Comparison of ENCODE assay signal across 1 cellular context in the genomic region with DNA sequence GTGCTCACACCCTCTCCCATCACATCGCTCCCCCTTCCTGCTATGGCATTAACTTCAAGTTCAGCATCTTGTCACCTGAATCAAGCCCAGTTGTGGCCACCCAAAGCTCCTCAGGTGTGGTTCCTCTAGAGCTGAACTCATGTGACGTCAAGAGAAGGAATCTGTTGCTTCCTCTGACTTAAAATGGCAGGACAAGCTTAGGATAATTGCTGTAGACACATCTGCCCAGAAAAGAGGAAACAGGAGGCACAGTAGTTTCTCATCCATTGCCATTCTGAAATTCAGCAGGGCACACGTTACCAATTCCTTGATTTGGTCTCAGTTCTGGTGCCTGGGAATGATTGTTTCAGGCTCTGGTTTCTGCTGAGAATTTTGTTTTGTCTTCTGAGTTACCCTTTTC.
TF ChIP-seq lines count a peak whose summit lies in the region.

No MANE protein-coding gene starts in this region.

TF ChIP-seq in GM23338, 12 proteins besides CTCF, POLR2A, EP300 and RAD21 (continued from another document):
- TF ChIP-seq, protein P1, sequence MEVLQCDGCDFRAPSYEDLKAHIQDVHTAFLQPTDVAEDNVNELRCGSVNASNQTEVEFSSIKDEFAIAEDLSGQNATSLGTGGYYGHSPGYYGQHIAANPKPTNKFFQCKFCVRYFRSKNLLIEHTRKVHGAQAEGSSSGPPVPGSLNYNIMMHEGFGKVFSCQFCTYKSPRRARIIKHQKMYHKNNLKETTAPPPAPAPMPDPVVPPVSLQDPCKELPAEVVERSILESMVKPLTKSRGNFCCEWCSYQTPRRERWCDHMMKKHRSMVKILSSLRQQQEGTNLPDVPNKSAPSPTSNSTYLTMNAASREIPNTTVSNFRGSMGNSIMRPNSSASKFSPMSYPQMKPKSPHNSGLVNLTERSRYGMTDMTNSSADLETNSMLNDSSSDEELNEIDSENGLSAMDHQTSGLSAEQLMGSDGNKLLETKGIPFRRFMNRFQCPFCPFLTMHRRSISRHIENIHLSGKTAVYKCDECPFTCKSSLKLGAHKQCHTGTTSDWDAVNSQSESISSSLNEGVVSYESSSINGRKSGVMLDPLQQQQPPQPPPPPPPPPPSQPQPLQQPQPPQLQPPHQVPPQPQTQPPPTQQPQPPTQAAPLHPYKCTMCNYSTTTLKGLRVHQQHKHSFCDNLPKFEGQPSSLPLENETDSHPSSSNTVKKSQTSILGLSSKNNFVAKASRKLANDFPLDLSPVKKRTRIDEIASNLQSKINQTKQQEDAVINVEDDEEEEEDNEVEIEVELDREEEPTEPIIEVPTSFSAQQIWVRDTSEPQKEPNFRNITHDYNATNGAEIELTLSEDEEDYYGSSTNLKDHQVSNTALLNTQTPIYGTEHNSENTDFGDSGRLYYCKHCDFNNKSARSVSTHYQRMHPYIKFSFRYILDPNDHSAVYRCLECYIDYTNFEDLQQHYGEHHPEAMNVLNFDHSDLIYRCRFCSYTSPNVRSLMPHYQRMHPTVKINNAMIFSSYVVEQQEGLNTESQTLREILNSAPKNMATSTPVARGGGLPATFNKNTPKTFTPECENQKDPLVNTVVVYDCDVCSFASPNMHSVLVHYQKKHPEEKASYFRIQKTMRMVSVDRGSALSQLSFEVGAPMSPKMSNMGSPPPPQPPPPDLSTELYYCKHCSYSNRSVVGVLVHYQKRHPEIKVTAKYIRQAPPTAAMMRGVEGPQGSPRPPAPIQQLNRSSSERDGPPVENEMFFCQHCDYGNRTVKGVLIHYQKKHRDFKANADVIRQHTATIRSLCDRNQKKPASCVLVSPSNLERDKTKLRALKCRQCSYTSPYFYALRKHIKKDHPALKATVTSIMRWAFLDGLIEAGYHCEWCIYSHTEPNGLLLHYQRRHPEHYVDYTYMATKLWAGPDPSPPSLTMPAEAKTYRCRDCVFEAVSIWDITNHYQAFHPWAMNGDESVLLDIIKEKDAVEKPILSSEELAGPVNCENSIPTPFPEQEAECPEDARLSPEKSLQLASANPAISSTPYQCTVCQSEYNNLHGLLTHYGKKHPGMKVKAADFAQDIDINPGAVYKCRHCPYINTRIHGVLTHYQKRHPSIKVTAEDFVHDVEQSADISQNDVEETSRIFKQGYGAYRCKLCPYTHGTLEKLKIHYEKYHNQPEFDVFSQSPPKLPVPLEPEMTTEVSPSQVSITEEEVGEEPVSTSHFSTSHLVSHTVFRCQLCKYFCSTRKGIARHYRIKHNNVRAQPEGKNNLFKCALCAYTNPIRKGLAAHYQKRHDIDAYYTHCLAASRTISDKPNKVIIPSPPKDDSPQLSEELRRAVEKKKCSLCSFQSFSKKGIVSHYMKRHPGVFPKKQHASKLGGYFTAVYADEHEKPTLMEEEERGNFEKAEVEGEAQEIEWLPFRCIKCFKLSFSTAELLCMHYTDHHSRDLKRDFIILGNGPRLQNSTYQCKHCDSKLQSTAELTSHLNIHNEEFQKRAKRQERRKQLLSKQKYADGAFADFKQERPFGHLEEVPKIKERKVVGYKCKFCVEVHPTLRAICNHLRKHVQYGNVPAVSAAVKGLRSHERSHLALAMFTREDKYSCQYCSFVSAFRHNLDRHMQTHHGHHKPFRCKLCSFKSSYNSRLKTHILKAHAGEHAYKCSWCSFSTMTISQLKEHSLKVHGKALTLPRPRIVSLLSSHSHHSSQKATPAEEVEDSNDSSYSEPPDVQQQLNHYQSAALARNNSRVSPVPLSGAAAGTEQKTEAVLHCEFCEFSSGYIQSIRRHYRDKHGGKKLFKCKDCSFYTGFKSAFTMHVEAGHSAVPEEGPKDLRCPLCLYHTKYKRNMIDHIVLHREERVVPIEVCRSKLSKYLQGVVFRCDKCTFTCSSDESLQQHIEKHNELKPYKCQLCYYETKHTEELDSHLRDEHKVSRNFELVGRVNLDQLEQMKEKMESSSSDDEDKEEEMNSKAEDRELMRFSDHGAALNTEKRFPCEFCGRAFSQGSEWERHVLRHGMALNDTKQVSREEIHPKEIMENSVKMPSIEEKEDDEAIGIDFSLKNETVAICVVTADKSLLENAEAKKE (CRISPR knock-in tag; IDR thresholded peaks at IDR 0.05) = no peak
- TF ChIP-seq ETS1 (IDR thresholded peaks at IDR 0.05) (no peak), EZH2 (IDR thresholded peaks at IDR 0.05; ENCODE audit: low read depth, unreplicated experiment) (no peak), EZH2phosphoT487 (IDR thresholded peaks at IDR 0.05; ENCODE audit: unreplicated experiment) (no peak), ZNF114 (CRISPR knock-in tag; IDR thresholded peaks at IDR 0.05) (no peak), REST (IDR thresholded peaks at IDR 0.05; ENCODE audit: unreplicated experiment) (no peak), STAT1 (IDR thresholded peaks at IDR 0.05; ENCODE audit: unreplicated experiment) (no peak), CREB1 (CRISPR knock-in tag; IDR thresholded peaks at IDR 0.05; ENCODE audit: low read depth) (no peak), POLR2AphosphoS5 (IDR thresholded peaks at IDR 0.05; ENCODE audit: low read depth) (no peak)
